In the genomic region with DNA sequence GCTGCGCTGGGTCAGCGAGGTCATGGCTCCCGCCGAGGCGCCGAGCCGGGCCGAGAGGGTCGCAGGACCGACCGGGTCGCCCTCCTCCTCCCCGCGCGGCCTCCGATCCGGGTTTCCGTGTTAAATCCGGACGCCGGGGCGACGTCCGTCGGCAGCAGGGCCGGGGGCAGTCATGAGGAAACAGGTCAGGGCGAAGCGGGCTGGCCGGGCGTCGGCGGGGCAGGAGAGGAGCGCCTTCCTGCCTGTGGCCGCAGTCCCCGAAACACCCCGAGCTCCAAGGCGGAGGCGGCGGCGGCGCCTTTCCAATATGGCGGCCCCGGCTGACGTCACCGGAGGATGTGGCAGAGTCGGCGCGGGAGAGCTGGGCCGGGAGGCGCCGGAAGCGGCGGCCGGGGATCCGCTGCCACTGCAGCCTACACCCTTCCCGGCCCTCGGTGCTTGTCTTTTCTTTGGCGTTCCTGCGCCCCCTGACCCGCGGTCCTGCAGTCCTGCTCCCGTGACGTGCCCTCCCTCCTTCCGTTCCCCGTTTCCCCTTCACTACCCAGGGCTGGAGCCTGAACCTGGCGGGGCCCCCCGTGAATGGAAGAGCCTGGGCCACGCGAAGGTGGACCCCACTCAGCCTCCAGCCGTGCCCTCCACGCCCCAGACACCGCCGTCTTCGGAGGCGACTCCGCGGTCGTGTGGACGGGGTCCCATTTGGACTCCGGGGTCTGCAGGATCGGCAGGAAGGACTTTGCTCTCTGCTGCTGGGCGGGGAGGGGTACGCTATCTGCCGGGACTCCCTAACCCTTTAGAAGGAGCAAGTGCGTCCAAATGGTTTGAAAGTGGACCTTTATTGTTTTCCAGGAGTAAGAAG, we compare ENCODE assay signal across 8 cellular contexts. TPM values are rescaled to one million over a fixed set of nuclear protein-coding genes. Genes with fewer than 3 reads are reported as not detected.
DNase-seq lines count a peak whose midpoint lies in the region; TF ChIP-seq lines count a peak whose summit lies in the region.

A gene (minus strand): TSS at position 309 of the 856 bp plus-strand sequence. CDS start 285 bp downstream, at position 24.

- TF ChIP-seq CTCF in H9 (conservative IDR thresholded peaks at IDR 0.05), result no peak
- TF ChIP-seq CTCF in fibroblast of pulmonary artery (IDR thresholded peaks at IDR 0.05; ENCODE audit: low read length, missing control alignments), result no peak
- no peak for TF ChIP-seq CTCF in nephron progenitor cell (IDR thresholded peaks at IDR 0.05)

- no peak within 1 kb of the TSS for H2AFZ ChIP-seq in H9 (ENCODE audit: low read length)

- H2BK5ac ChIP-seq in H9 (ENCODE audit: insufficient read length, low read length), result peak within 1 kb of the TSS; percentile 15

- peak within 1 kb of the TSS; percentile 62 for H3T11ph ChIP-seq in H9 (ENCODE audit: low read length)

- peaks cover 15 to 16% of the 10 kb centered on the region in 2 experiments for H3K4me1 Mint-ChIP-seq in H9
- H3K4me1 Mint-ChIP-seq in nephron progenitor cell, result peaks cover 35% of the 10 kb centered on the region
- peaks cover 45% of the 10 kb centered on the region for H3K4me1 Mint-ChIP-seq in stimulated activated naive CD8-positive, alpha-beta T cell treated with anti-CD3 and anti-CD28 coated beads, Interleukin-15, Interleukin-2, amounts not matched to agents 100 ng/mL and 50 ng/mL, for 24 hours (ENCODE audit: low read depth)

- no peaks in the 10 kb centered on the region for H3K9me3 ChIP-seq in H9 (ENCODE audit: control insufficient read depth, low read depth, low read length)

- peak within 1 kb of the TSS; percentile 11 for H4K8ac ChIP-seq in H9 (replicated peaks; ENCODE audit: insufficient read length, low read depth, low read length)

- H2BK20ac ChIP-seq in H9 (ENCODE audit: low read depth, low read length, poor library complexity, severe bottlenecking), result no peak within 1 kb of the TSS

- peak within 1 kb of the TSS; percentile 69 for H3K4me2 ChIP-seq in H9 (ENCODE audit: insufficient read depth, insufficient read length, low read length)

- H3K4ac ChIP-seq in H9 (ENCODE audit: low read depth, low read length), result peak within 1 kb of the TSS; percentile 76; the same call in 1 of the 2 replicates

- peak within 1 kb of the TSS; percentile 89 for H4K91ac ChIP-seq in H9 (ENCODE audit: insufficient read length, low read depth, low read length)

- peak within 1 kb of the TSS; percentile 99 for H3K18ac ChIP-seq in H9 (ENCODE audit: insufficient read length, low read depth, low read length)

- no peak within 1 kb of the TSS for H3K23ac ChIP-seq in H9 (ENCODE audit: insufficient read length, low read depth, low read length)

- H3K79me2 ChIP-seq in H9 (ENCODE audit: insufficient read depth, low read length), result peaks cover 28% of the 10 kb centered on the region; the same call in 1 of the 2 replicates

- H3K27me3 Mint-ChIP-seq in H9 (ENCODE audit: low read depth) (no peaks in the 10 kb centered on the region), nephron progenitor cell (ENCODE audit: low read depth, poor library complexity) (no peaks in the 10 kb centered on the region)
- H3K27me3 Mint-ChIP-seq in stimulated activated naive CD8-positive, alpha-beta T cell treated with anti-CD3 and anti-CD28 coated beads, Interleukin-15, Interleukin-2, amounts not matched to agents 100 ng/mL and 50 ng/mL, for 24 hours, result peaks cover 8% of the 10 kb centered on the region

- no peak within 1 kb of the TSS for H3K56ac ChIP-seq in H9 (ENCODE audit: insufficient read length, low read depth, low read length)

- H2AK5ac ChIP-seq in H9 (ENCODE audit: insufficient read length, low read length), result no peak within 1 kb of the TSS

- peak within 1 kb of the TSS; percentile 99 to 100 (median 99) for H3K27ac Mint-ChIP-seq in H9
- peak within 1 kb of the TSS; percentile 100 for H3K27ac Mint-ChIP-seq in nephron progenitor cell
- H3K27ac Mint-ChIP-seq in stimulated activated naive CD8-positive, alpha-beta T cell treated with anti-CD3 and anti-CD28 coated beads, Interleukin-15, Interleukin-2, amounts not matched to agents 100 ng/mL and 50 ng/mL, for 24 hours, result peak within 1 kb of the TSS; percentile 97

- peak within 1 kb of the TSS; percentile 92 for H3K9ac ChIP-seq in H9 (ENCODE audit: extremely low read depth, insufficient read length, low read length)

- H3K4me3 Mint-ChIP-seq in H9 (peak within 1 kb of the TSS; percentile 99 to 100), nephron progenitor cell (peak within 1 kb of the TSS; percentile 100)
- H3K4me3 Mint-ChIP-seq in stimulated activated naive CD8-positive, alpha-beta T cell treated with anti-CD3 and anti-CD28 coated beads, Interleukin-15, Interleukin-2, amounts not matched to agents 100 ng/mL and 50 ng/mL, for 24 hours, result peak within 1 kb of the TSS; percentile 99

- DNase-seq in ELF-1 (ENCODE audit: low read depth, low spot score) (peak; percentile 94), H9 (peak; percentile 93), M059J (ENCODE audit: low read depth) (peak; percentile 91), fibroblast of pulmonary artery (ENCODE audit: low read depth) (peak; percentile 86), nephron progenitor cell (peak; percentile 94)
- peak; percentile 89 for DNase-seq in activated T-helper 9 cell treated with anti-CD3 and anti-CD28 coated beads, Interleukin-2, amount 50 U/mL, for 16 hours (ENCODE audit: low read depth)

- no peaks in the 10 kb centered on the region for H3K79me1 ChIP-seq in H9 (ENCODE audit: insufficient read depth, low read depth, low read length, poor library complexity, severe bottlenecking)

- H3K27me3 ChIP-seq in H9 (ENCODE audit: insufficient read depth, low read length), result no peaks in the 10 kb centered on the region

- H4K5ac ChIP-seq in H9 (ENCODE audit: insufficient read length, low read depth, low read length), result peak within 1 kb of the TSS; percentile 67

- H3K9me3 Mint-ChIP-seq in H9 (peaks cover 1 to 3% of the 10 kb centered on the region in 2 experiments; a peak in 1 of 5 replicates), nephron progenitor cell (peaks cover 3% of the 10 kb centered on the region)
- no peaks in the 10 kb centered on the region for H3K9me3 Mint-ChIP-seq in stimulated activated naive CD8-positive, alpha-beta T cell treated with anti-CD3 and anti-CD28 coated beads, Interleukin-15, Interleukin-2, amounts not matched to agents 100 ng/mL and 50 ng/mL, for 24 hours

- H3K4me3 ChIP-seq in fibroblast of pulmonary artery (replicated peaks; ENCODE audit: low read depth, low read length), result peak within 1 kb of the TSS; percentile 95

- H3K14ac ChIP-seq in H9 (ENCODE audit: insufficient read depth, low read length), result peak within 1 kb of the TSS; percentile 99

- peaks cover 20 to 34% (median 24%) of the 10 kb centered on the region in 3 experiments for H3K36me3 Mint-ChIP-seq in H9 (ENCODE audit: insufficient read depth in 1 of 3, low read depth in 3 of 3)
- H3K36me3 Mint-ChIP-seq in nephron progenitor cell (ENCODE audit: low read depth), result peaks cover 20% of the 10 kb centered on the region
- H3K36me3 Mint-ChIP-seq in stimulated activated naive CD8-positive, alpha-beta T cell treated with anti-CD3 and anti-CD28 coated beads, Interleukin-15, Interleukin-2, amounts not matched to agents 100 ng/mL and 50 ng/mL, for 24 hours (ENCODE audit: low read depth), result peaks cover 34% of the 10 kb centered on the region

- H2BK15ac ChIP-seq in H9 (ENCODE audit: low read depth, low read length), result no peak within 1 kb of the TSS; the same call in 1 of the 2 replicates

- peak within 1 kb of the TSS; percentile 92 for H3K27ac ChIP-seq in H9 (ENCODE audit: insufficient read length, low read depth, low read length)

- no peak within 1 kb of the TSS for H2BK120ac ChIP-seq in H9 (ENCODE audit: low read depth, low read length, poor library complexity, severe bottlenecking)

- peak; percentile 93 for TF ChIP-seq POLR2A in Raji (IDR thresholded peaks at IDR 0.05; ENCODE audit: insufficient read depth, low read depth, low read length)

- H2BK12ac ChIP-seq in H9 (ENCODE audit: insufficient read length, low read depth, low read length), result peak within 1 kb of the TSS; percentile 15

- WGBS in H9 (ENCODE audit: extremely low coverage, insufficient read length, low lambda C conversion rate), result no CpG with 5 or more reads among the region's 85 CpGs

- H4K20me1 ChIP-seq in H9 (ENCODE audit: control insufficient read depth, insufficient read depth, insufficient read length), result no peaks in the 10 kb centered on the region

- peaks cover 5% of the 10 kb centered on the region for H3K23me2 ChIP-seq in H9 (ENCODE audit: insufficient read length, low read depth, low read length, poor library complexity, severe bottlenecking)

- no peaks in the 10 kb centered on the region for H3K4me1 ChIP-seq in H9 (ENCODE audit: insufficient read depth, low read length)

RNA-seq across cellular contexts. Expression of the gene that starts here (rescaled TPM):
- 98.0 and 98.7 TPM in 2 replicates for total RNA-seq in H9 (2021)
- total RNA-seq in M059J (2014; rRNA removed; shearing (Covaris generic)), result 67.4 and 98.1 TPM in 2 replicates

Comparison
In these comparisons a context has a peak if more than half of its experiments do, and no peak if none do; other contexts are left out.
1. Peak in every context shown above with its lines: DNase-seq, H3K4me3 ChIP-seq and H3K27ac ChIP-seq.